Comparison of ENCODE assay signal across 21 cellular contexts in genomic region chr5:87361536-87362213, GRCh38. TPM values are rescaled to one million over a fixed set of nuclear protein-coding genes. Genes with fewer than 3 reads are reported as not detected.
A peak's percentile ranks its signal among the peaks of the same experiment; 100 is the strongest.
DNase-seq lines count a peak whose midpoint lies in the region; ATAC-seq and TF ChIP-seq lines count a peak whose summit lies in the region.
"Had no signal": no experiment of that assay in that cellular context is flagged by ENCODE, and none has a peak within 500 bp of the region (broad histone marks: within the 10 kb centered on the region; RNA-seq: fewer than 3 reads in every experiment).

No MANE protein-coding gene starts in this region.

- DNase-seq in CD1c-positive myeloid dendritic cell (ENCODE audit: extremely low spot score) (peak; percentile 12), LHCN-M2 (ENCODE audit: low read depth) (peak; percentile 18), amniotic epithelial cell (ENCODE audit: low read depth) (peak; percentile 59), myocyte (ENCODE audit: low read depth) (peak; percentile 33), middle frontal gyrus (ENCODE audit: extremely low spot score, low spot score) (no peak), erythroblast (lab: John Stamatoyannopoulos, UW) (no peak)
- DNase-seq in effector memory CD8-positive, alpha-beta T cell: no peak
- DNase-seq: activated CD8-positive, alpha-beta T cell treated with anti-CD3 and anti-CD28 coated beads, Interleukin-2, amount 10 ng/mL, durations not matched to agents 7 days and 5 days; COR-L47; glutamatergic neuron; KG1; NCI-H1417 treated with DMSO at 0.1 percent for 48 hours; NCI-H524 treated with DMSO at 0.1 percent for 48 hours; occipital lobe; PC-9; stimulated activated naive CD4-positive, alpha-beta T cell; T1000 had no signal

- H3K36me3 ChIP-seq in gastroesophageal sphincter: peaks cover 0 to 64% of the 10 kb centered on the region in 2 donors

- no peak for TF ChIP-seq EP300 in gastroesophageal sphincter (IDR thresholded peaks at IDR 0.05)

- peak overlapping the region in 1 of 2 donors; percentile 35 for H3K27ac Mint-ChIP-seq in effector memory CD8-positive, alpha-beta T cell
- H3K27ac Mint-ChIP-seq: activated CD8-positive, alpha-beta T cell treated with anti-CD3 and anti-CD28 coated beads, Interleukin-2, amount 10 ng/mL, durations not matched to agents 7 days and 5 days; activated naive CD8-positive, alpha-beta T cell had no signal

- ATAC-seq in effector memory CD8-positive, alpha-beta T cell (replicated peaks): no peak
- no peak for ATAC-seq in gastroesophageal sphincter
- ATAC-seq: activated CD4-positive, CD25-positive, alpha-beta regulatory T cell treated with anti-CD3 and anti-CD28 coated beads, Interleukin-2, amount 50 U/mL, for 24 hours; activated CD8-positive, alpha-beta T cell treated with anti-CD3 and anti-CD28 coated beads, Interleukin-2, amount 10 ng/mL, durations not matched to agents 7 days and 5 days had no signal

- no peaks in the 10 kb centered on the region for H3K9me3 Mint-ChIP-seq in effector memory CD8-positive, alpha-beta T cell

- no peaks in the 10 kb centered on the region for H3K27me3 ChIP-seq in gastroesophageal sphincter
- H3K27me3 ChIP-seq: tibial nerve had no signal

- H3K4me1 ChIP-seq in gastroesophageal sphincter: no peaks in the 10 kb centered on the region

- no peak overlapping the region for H3K27ac ChIP-seq in gastroesophageal sphincter
- H3K27ac ChIP-seq: tibial nerve had no signal

- no peak overlapping the region for H3K4me3 Mint-ChIP-seq in effector memory CD8-positive, alpha-beta T cell
- H3K4me3 Mint-ChIP-seq: activated CD8-positive, alpha-beta T cell treated with anti-CD3 and anti-CD28 coated beads, Interleukin-2, amount 10 ng/mL, durations not matched to agents 7 days and 5 days; activated naive CD8-positive, alpha-beta T cell had no signal

- peaks cover 30% of the 10 kb centered on the region for H3K36me3 Mint-ChIP-seq in effector memory CD8-positive, alpha-beta T cell (ENCODE audit: insufficient read depth)

- no peak overlapping the region for H3K4me3 ChIP-seq in gastroesophageal sphincter
- H3K4me3 ChIP-seq: PC-9, tibial nerve had no signal

- no peaks in the 10 kb centered on the region for H3K9me3 ChIP-seq in gastroesophageal sphincter
- H3K9me3 ChIP-seq: tibial nerve had no signal

- H3K27me3 Mint-ChIP-seq in effector memory CD8-positive, alpha-beta T cell: no peaks in the 10 kb centered on the region
- H3K27me3 Mint-ChIP-seq: activated naive CD8-positive, alpha-beta T cell had no signal

- TF ChIP-seq POLR2A in gastroesophageal sphincter (IDR thresholded peaks at IDR 0.05) (no peak), erythroblast (IDR thresholded peaks at IDR 0.05; ENCODE audit: low read length) (no peak)

- H3K4me1 Mint-ChIP-seq in effector memory CD8-positive, alpha-beta T cell (ENCODE audit: low read depth in 2 of 2): peaks cover 13 to 23% of the 10 kb centered on the region in 2 donors

- no peak for TF ChIP-seq CTCF in gastroesophageal sphincter (IDR thresholded peaks at IDR 0.05)

- 67% methylated on average over 1 of the region's 1 CpG for WGBS in gastroesophageal sphincter (ENCODE audit: low coverage in 1 of 2), 2 donors

RNA-seq across cellular contexts. Expression of gene CCNH, which starts 51.1 kb away (rescaled TPM):
- total RNA-seq in LHCN-M2 (2014; rRNA removed) (59.4 and 71.2 TPM in 2 replicates), myocyte (46.2 and 56.7 TPM in 2 replicates), gastroesophageal sphincter (100 to 1,000 TPM in 2 of 4 donors, 10 to 100 TPM in 2; 32.0 to 125 (median 81.0) TPM)
- 32.7 TPM for polyA plus RNA-seq in LHCN-M2 (2012)
- polyA plus RNA-seq in myocyte (2012): 25.0 TPM

Comparison
In these comparisons a context has a peak if more than half of its experiments do, and no peak if none do; other contexts are left out.
1. DNase-seq: peak in CD1c-positive myeloid dendritic cell (single experiment), LHCN-M2 (single experiment), amniotic epithelial cell (single experiment) and myocyte (single experiment); none in effector memory CD8-positive, alpha-beta T cell (0 of 3), middle frontal gyrus (single experiment) and erythroblast (0 of 2).